In genomic region chr16:29698042-29698441, GRCh38 we compare ENCODE assay signal across 27 cellular contexts. TPM values are rescaled to one million over a fixed set of nuclear protein-coding genes. Genes with fewer than 3 reads are reported as not detected.
DNase-seq lines count a peak whose midpoint lies in the region; ATAC-seq, FAIRE-seq and TF ChIP-seq lines count a peak whose summit lies in the region.
"Had no signal": no experiment of that assay in that cellular context is flagged by ENCODE, and none has a peak within 500 bp of the region (broad histone marks: within the 10 kb centered on the region; RNA-seq: fewer than 3 reads in every experiment).

No MANE protein-coding gene starts in this region.

- H3K4me1 ChIP-seq in Caco-2 (0 out of 2 replicates have a peak, but pooled peaks cover 2% of the 10 kb centered on the region), kidney (ENCODE audit: control insufficient read depth in 1 of 2, insufficient read depth in 1 of 2, low read depth in 1 of 2, low read length in 2 of 2) (peaks cover 0 to 2% of the 10 kb centered on the region in 2 donors)

- DNase-seq in Caco-2 (no peak), kidney (peak; percentile 8), type B pancreatic cell (ENCODE audit: extremely low spot score, unreplicated experiment) (no peak), dedifferentiated amniotic fluid mesenchymal stem cell (ENCODE audit: extremely low spot score) (no peak)
- DNase-seq: Calu3; CD8-positive, alpha-beta memory T cell; DMS79 treated with DMSO at 0.1 percent for 48 hours; GF-D8; GM23248; H9; MM.1S; NCI-H2029 treated with DMSO at 0.1 percent for 48 hours; NCI-H2227 treated with DMSO at 0.1 percent for 48 hours; NCI-H526 treated with DMSO at 0.1 percent for 48 hours; SK-N-SH; SW 1271 had no signal

- H3K36me3 Mint-ChIP-seq in Caco-2 (ENCODE audit: insufficient read depth, unreplicated experiment) = peaks cover 67% of the 10 kb centered on the region
- no peaks in the 10 kb centered on the region for H3K36me3 Mint-ChIP-seq in activated T-helper 17 cell treated with anti-CD3 and anti-CD28 coated beads, Interleukin-2, amount 50 U/mL, for 72 hours (ENCODE audit: low read depth)
- H3K36me3 Mint-ChIP-seq in type B pancreatic cell = peaks cover 9% of the 10 kb centered on the region
- H3K36me3 Mint-ChIP-seq: CD8-positive, alpha-beta memory T cell had no signal

- no peak for ATAC-seq in activated T-helper 17 cell treated with anti-CD3 and anti-CD28 coated beads, Interleukin-2, amount 50 U/mL, for 72 hours (replicated peaks)
- no peak for ATAC-seq in GM19351 (IDR thresholded peaks at IDR 0.05; ENCODE audit: unreplicated experiment)
- ATAC-seq in GM21367 (IDR thresholded peaks at IDR 0.05; ENCODE audit: unreplicated experiment) = no peak

- no peak for FAIRE-seq in kidney (lab: Jason Lieb, UNC)
- FAIRE-seq: GM12892, GM19239, HTR-8/SVneo, RCC 7860 had no signal

- intact Hi-C loops in Caco-2 (cut with micrococcal nuclease; ENCODE audit: unreplicated experiment) (no loop called here), kidney (cut with DNase I) (no loop called here)

- H3K36me3 ChIP-seq in Caco-2 (ENCODE audit: control insufficient read depth, insufficient read depth, low read length) (0 out of 2 replicates have a peak, but pooled peaks cover 1% of the 10 kb centered on the region), kidney (ENCODE audit: control insufficient read depth in 1 of 2, insufficient read depth in 2 of 2, low read length in 2 of 2) (no peaks in the 10 kb centered on the region)

- CTCF ChIA-PET in Caco-2 (lab: Charles Lee) = interaction anchor here (0.9 to 1.6 kb wide), 2 partner anchors 106 to 118 kb away, joined by 3 to 4 read pairs; partner anchors contain the start of gene PAGR1

- H3K4me1 Mint-ChIP-seq in Caco-2 (ENCODE audit: low read depth, unreplicated experiment) = no peaks in the 10 kb centered on the region
- H3K4me1 Mint-ChIP-seq in activated T-helper 17 cell treated with anti-CD3 and anti-CD28 coated beads, Interleukin-2, amount 50 U/mL, for 72 hours = peaks cover 21% of the 10 kb centered on the region
- H3K4me1 Mint-ChIP-seq in type B pancreatic cell (ENCODE audit: unreplicated experiment) = peaks cover 14% of the 10 kb centered on the region

- POLR2A ChIA-PET in Caco-2 (lab: Charles Lee) = interaction anchor here (0.6 kb wide), 1 partner anchor 18 kb away, joined by 6 read pairs; no protein-coding TSS in a partner anchor

- H3K9me3 ChIP-seq in Caco-2 (no peaks in the 10 kb centered on the region), kidney (ENCODE audit: control insufficient read depth in 1 of 2, low read length in 2 of 2) (no peaks in the 10 kb centered on the region)
- H3K9me3 ChIP-seq: SK-N-SH had no signal

- TF ChIP-seq CTCF in Caco-2 (IDR thresholded peaks at IDR 0.05; ENCODE audit: insufficient read depth in 1 of 2, low read depth in 1 of 2, low read length in 1 of 2, severe bottlenecking in 1 of 2, unreplicated experiment in 1 of 2) = no peak
- TF ChIP-seq CTCF in kidney (IDR thresholded peaks at IDR 0.05; ENCODE audit: borderline replicate concordance, extremely low read depth, insufficient read depth) = no peak
- no peak for TF ChIP-seq CTCF in type B pancreatic cell (conservative IDR thresholded peaks at IDR 0.05)

- no peaks in the 10 kb centered on the region for H3K9me3 Mint-ChIP-seq in Caco-2 (ENCODE audit: unreplicated experiment)
- no peaks in the 10 kb centered on the region for H3K9me3 Mint-ChIP-seq in activated T-helper 17 cell treated with anti-CD3 and anti-CD28 coated beads, Interleukin-2, amount 50 U/mL, for 72 hours
- peaks cover 6% of the 10 kb centered on the region for H3K9me3 Mint-ChIP-seq in type B pancreatic cell
- H3K9me3 Mint-ChIP-seq: CD8-positive, alpha-beta memory T cell had no signal

- H3K4me3 Mint-ChIP-seq in Caco-2 (ENCODE audit: unreplicated experiment) (no peak overlapping the region), type B pancreatic cell (no peak overlapping the region)
- H3K4me3 Mint-ChIP-seq in activated T-helper 17 cell treated with anti-CD3 and anti-CD28 coated beads, Interleukin-2, amount 50 U/mL, for 72 hours = no peak overlapping the region
- H3K4me3 Mint-ChIP-seq: B cell, H9 had no signal

- H3K27ac Mint-ChIP-seq in Caco-2 (ENCODE audit: unreplicated experiment) (no peak overlapping the region), type B pancreatic cell (peak overlapping the region; percentile 62)
- H3K27ac Mint-ChIP-seq in activated T-helper 17 cell treated with anti-CD3 and anti-CD28 coated beads, Interleukin-2, amount 50 U/mL, for 72 hours = peak overlapping the region; percentile 38
- H3K27ac Mint-ChIP-seq: B cell had no signal

- no peak overlapping the region for H3K9ac ChIP-seq in kidney (ENCODE audit: low read length in 2 of 2)
- H3K9ac ChIP-seq: GM23248, KMS-11, SK-N-SH had no signal

- H3K27me3 ChIP-seq in Caco-2 (replicated peaks; ENCODE audit: control insufficient read depth, insufficient read depth, low read length) = no peaks in the 10 kb centered on the region

- H3K4me3 ChIP-seq in Caco-2 (ENCODE audit: low read depth, low read length) = no peak overlapping the region
- H3K4me3 ChIP-seq in kidney (ENCODE audit: low read length in 2 of 2) = no peak overlapping the region
- H3K4me3 ChIP-seq: GM23248 had no signal

- BruUV-seq in Caco-2 (replicated peaks; lab: Mats Ljungman, UMichigan) = TSS peak; percentile 89

- no peaks in the 10 kb centered on the region for H3K27me3 Mint-ChIP-seq in Caco-2 (ENCODE audit: insufficient read depth, unreplicated experiment)
- H3K27me3 Mint-ChIP-seq in activated T-helper 17 cell treated with anti-CD3 and anti-CD28 coated beads, Interleukin-2, amount 50 U/mL, for 72 hours = no peaks in the 10 kb centered on the region
- H3K27me3 Mint-ChIP-seq in type B pancreatic cell = no peaks in the 10 kb centered on the region
- H3K27me3 Mint-ChIP-seq: B cell; CD8-positive, alpha-beta memory T cell had no signal

- H3K27ac ChIP-seq in kidney (ENCODE audit: low read depth in 2 of 2, low read length in 2 of 2) = no peak overlapping the region
- H3K27ac ChIP-seq: C4-2B, GM23248, KMS-11 had no signal

RNA-seq across cellular contexts. Expression of gene QPRT, which starts 19.1 kb away (rescaled TPM):
- total RNA-seq in Caco-2 (2022) (176 and 178 TPM in 2 replicates), kidney (13.9 TPM), type B pancreatic cell (ENCODE audit: low replicate concordance) (92.3 and 129 TPM in 2 replicates)
- 1 to 10 TPM; 3.2 to 4.3 TPM for total RNA-seq in activated T-helper 17 cell treated with anti-CD3 and anti-CD28 coated beads, Interleukin-2, amount 50 U/mL, for 72 hours
- polyA plus RNA-seq in kidney (ENCODE audit: insufficient read depth, low read depth, low replicate concordance) = 168 TPM

RNA-seq across cellular contexts. Expression of gene SPN, which starts 35.0 kb away (rescaled TPM):
- total RNA-seq in Caco-2 (2022) = not detected in 2 replicates
- 100 to 1,000 TPM; 137 to 173 TPM for total RNA-seq in activated T-helper 17 cell treated with anti-CD3 and anti-CD28 coated beads, Interleukin-2, amount 50 U/mL, for 72 hours
- 8.8 TPM for total RNA-seq in kidney
- polyA plus RNA-seq in kidney (ENCODE audit: insufficient read depth, low read depth, low replicate concordance) = 1.0 TPM
- 0.14 and 0.31 TPM in 2 replicates for total RNA-seq in type B pancreatic cell (ENCODE audit: low replicate concordance)
- total RNA-seq: Calu3, GM23248, NCI-H460 had no signal
- polyA plus RNA-seq: GM23248 had no signal

RNA-seq across cellular contexts. Expression of gene C16orf54, which starts 47.7 kb away (rescaled TPM):
- total RNA-seq in Caco-2 (2022) = not detected in 2 replicates
- 10 to 100 TPM; 15.9 to 23.5 TPM for total RNA-seq in activated T-helper 17 cell treated with anti-CD3 and anti-CD28 coated beads, Interleukin-2, amount 50 U/mL, for 72 hours
- 4.9 TPM for total RNA-seq in kidney
- polyA plus RNA-seq in kidney (ENCODE audit: insufficient read depth, low read depth, low replicate concordance) = 0.39 TPM
- 2.1 and 3.3 TPM in 2 replicates for total RNA-seq in type B pancreatic cell (ENCODE audit: low replicate concordance)
- total RNA-seq: Calu3, GM23248, H9, NCI-H460 had no signal
- polyA plus RNA-seq: GM23248, SK-N-SH had no signal

Comparison
In these comparisons a context has a peak if more than half of its experiments do, and no peak if none do; other contexts are left out.
1. RNA of gene SPN, which starts 35.0 kb away (total RNA-seq): 137 to 173 TPM in activated T-helper 17 cell treated with anti-CD3 and anti-CD28 coated beads, Interleukin-2, amount 50 U/mL, for 72 hours; 8.8 TPM in kidney (single experiment), 0.14 to 0.31 TPM in type B pancreatic cell and not detected in Caco-2; every median in the first group is over 10 times any median in the second.